ENCODE assay signal across 27 cellular contexts in genomic region chr2:237180225-237180624, GRCh38.
"Had no signal": no experiment of that assay in that cellular context is flagged by ENCODE, and none has a peak within 500 bp of the region (broad histone marks: within the 10 kb centered on the region; RNA-seq: fewer than 3 reads in every experiment).

No MANE protein-coding gene starts in this region.

- FAIRE-seq: astrocyte, endothelial cell of umbilical vein, frontal cortex, kidney had no signal

- H3K4me2 ChIP-seq: neural progenitor cell had no signal

- ATAC-seq: activated CD8-positive, alpha-beta T cell treated with anti-CD3 and anti-CD28 coated beads for 36 hours; activated T-helper 17 cell treated with anti-CD3 and anti-CD28 coated beads, Interleukin-2, amount 50 U/mL, for 72 hours; left lung; mucosa of descending colon; right lobe of liver; SK-N-SH treated with all-trans-retinoic acid at 6 μM for 48 hours; stimulated activated effector memory CD8-positive, alpha-beta T cell treated with anti-CD3 and anti-CD28 coated beads, Interleukin-12 subunit alpha, Interleukin-12 subunit beta, amount 100 ng/mL, for 72 hours; T-cell; WTC11 had no signal

- H3K27ac Mint-ChIP-seq: activated CD8-positive, alpha-beta T cell treated with anti-CD3 and anti-CD28 coated beads for 36 hours; activated naive CD4-positive, alpha-beta T cell treated with anti-CD3 and anti-CD28 coated beads, Interleukin-2, amount 10 ng/mL, durations not matched to agents 7 days and 5 days; activated T-helper 17 cell treated with anti-CD3 and anti-CD28 coated beads, Interleukin-2, amount 50 U/mL, for 72 hours; memory B cell; naive B cell; neural progenitor cell; stimulated activated effector memory CD8-positive, alpha-beta T cell treated with anti-CD3 and anti-CD28 coated beads, Interleukin-12 subunit alpha, Interleukin-12 subunit beta, amount 100 ng/mL, for 72 hours; T-cell; WTC11 had no signal

- H3K4me3 ChIP-seq: breast epithelium, esophagus muscularis mucosa, left lung, mucosa of descending colon, neural progenitor cell, prostate gland, right lobe of liver, stomach, thoracic aorta had no signal

- H3K4me3 Mint-ChIP-seq: activated CD8-positive, alpha-beta T cell treated with anti-CD3 and anti-CD28 coated beads for 36 hours; activated naive CD4-positive, alpha-beta T cell treated with anti-CD3 and anti-CD28 coated beads, Interleukin-2, amount 10 ng/mL, durations not matched to agents 7 days and 5 days; activated T-helper 17 cell treated with anti-CD3 and anti-CD28 coated beads, Interleukin-2, amount 50 U/mL, for 72 hours; memory B cell; naive B cell; neural progenitor cell; stimulated activated effector memory CD8-positive, alpha-beta T cell treated with anti-CD3 and anti-CD28 coated beads, Interleukin-12 subunit alpha, Interleukin-12 subunit beta, amount 100 ng/mL, for 72 hours; T-cell; WTC11 had no signal

- DNase-seq: activated CD4-positive, alpha-beta T cell treated with anti-CD3 and anti-CD28 coated beads for 4 hours; activated CD8-positive, alpha-beta T cell treated with anti-CD3 and anti-CD28 coated beads for 36 hours; activated naive CD4-positive, alpha-beta T cell treated with anti-CD3 and anti-CD28 coated beads, Interleukin-2, amount 10 ng/mL, durations not matched to agents 7 days and 5 days; activated T-cell treated with anti-CD3 and anti-CD28 coated beads, Interleukin-2, amount 50 U/mL, for 1 hour; dermis blood vessel endothelial cell; effector memory CD4-positive, alpha-beta T cell; kidney; left lung; mucosa of descending colon; naive B cell; right lobe of liver; stimulated activated CD4-positive, alpha-beta T cell treated with anti-CD3 and anti-CD28 coated beads, Interleukin-4, amount 100 ng/mL, for 24 hours; stomach; T-cell had no signal

- H3K27me3 ChIP-seq: breast epithelium, esophagus muscularis mucosa, left lung, neural progenitor cell, right lobe of liver had no signal

- H3K4me1 ChIP-seq: breast epithelium, prostate gland, right lobe of liver, stomach had no signal

- H3K36me3 Mint-ChIP-seq: activated naive CD4-positive, alpha-beta T cell treated with anti-CD3 and anti-CD28 coated beads, Interleukin-2, amount 10 ng/mL, durations not matched to agents 7 days and 5 days; memory B cell; neural progenitor cell; stimulated activated effector memory CD8-positive, alpha-beta T cell treated with anti-CD3 and anti-CD28 coated beads, Interleukin-12 subunit alpha, Interleukin-12 subunit beta, amount 100 ng/mL, for 72 hours; T-cell; WTC11 had no signal

- H3K36me3 ChIP-seq: breast epithelium, esophagus muscularis mucosa, left lung, neural progenitor cell, prostate gland, right lobe of liver, stomach, thoracic aorta had no signal

- H3K9me3 Mint-ChIP-seq: activated CD8-positive, alpha-beta T cell treated with anti-CD3 and anti-CD28 coated beads for 36 hours; activated naive CD4-positive, alpha-beta T cell treated with anti-CD3 and anti-CD28 coated beads, Interleukin-2, amount 10 ng/mL, durations not matched to agents 7 days and 5 days; activated T-helper 17 cell treated with anti-CD3 and anti-CD28 coated beads, Interleukin-2, amount 50 U/mL, for 72 hours; stimulated activated effector memory CD8-positive, alpha-beta T cell treated with anti-CD3 and anti-CD28 coated beads, Interleukin-12 subunit alpha, Interleukin-12 subunit beta, amount 100 ng/mL, for 72 hours; T-cell had no signal

- H3K27ac ChIP-seq: esophagus muscularis mucosa, left lung, neural progenitor cell, right lobe of liver, thoracic aorta had no signal

- H3K4me1 Mint-ChIP-seq: activated naive CD4-positive, alpha-beta T cell treated with anti-CD3 and anti-CD28 coated beads, Interleukin-2, amount 10 ng/mL, durations not matched to agents 7 days and 5 days; activated T-helper 17 cell treated with anti-CD3 and anti-CD28 coated beads, Interleukin-2, amount 50 U/mL, for 72 hours; memory B cell; naive B cell; stimulated activated effector memory CD8-positive, alpha-beta T cell treated with anti-CD3 and anti-CD28 coated beads, Interleukin-12 subunit alpha, Interleukin-12 subunit beta, amount 100 ng/mL, for 72 hours; T-cell; WTC11 had no signal

- H3K9me3 ChIP-seq: breast epithelium, esophagus muscularis mucosa, left lung, mucosa of descending colon, prostate gland, right lobe of liver, stomach, thoracic aorta had no signal

- H2AFZ ChIP-seq: neural progenitor cell had no signal
